Comparison of ENCODE assay signal across 8 cellular contexts in the genomic region with DNA sequence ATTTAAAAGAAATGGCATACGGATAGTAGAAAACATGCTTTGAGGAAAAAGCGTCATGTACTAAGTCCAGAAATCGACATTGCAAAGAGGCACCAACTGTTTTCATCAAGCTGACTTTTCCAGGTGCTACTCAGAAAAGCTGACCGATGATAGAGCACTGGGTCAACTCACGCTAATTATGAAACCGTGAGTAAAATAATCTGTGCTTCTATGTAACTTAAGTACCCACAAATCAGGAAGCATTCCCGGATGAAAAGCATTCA. TPM values are rescaled to one million over a fixed set of nuclear protein-coding genes. Genes with fewer than 3 reads are reported as not detected.
DNase-seq lines count a peak whose midpoint lies in the region; ATAC-seq and TF ChIP-seq lines count a peak whose summit lies in the region.

No MANE protein-coding gene starts in this region.

- H3K27me3 Mint-ChIP-seq in activated naive CD8-positive, alpha-beta T cell treated with anti-CD3 and anti-CD28 coated beads for 36 hours, result peaks cover 34% of the 10 kb centered on the region
- H3K27me3 Mint-ChIP-seq in immature natural killer cell (ENCODE audit: low read depth in 3 of 3), result peaks cover 0 to 14% (median 6%) of the 10 kb centered on the region in 3 donors

- peak overlapping the region; percentile 96 for H3K4me3 Mint-ChIP-seq in activated naive CD8-positive, alpha-beta T cell treated with anti-CD3 and anti-CD28 coated beads for 36 hours
- peak overlapping the region; percentile 88 to 99 (median 98) for H3K4me3 Mint-ChIP-seq in immature natural killer cell

- 0 to 1% methylated on average over 7 of the region's 7 CpGs for WGBS in testis, 2 donors

- no peaks in the 10 kb centered on the region for H3K9me3 Mint-ChIP-seq in activated naive CD8-positive, alpha-beta T cell treated with anti-CD3 and anti-CD28 coated beads for 36 hours
- H3K9me3 Mint-ChIP-seq in immature natural killer cell, result no peaks in the 10 kb centered on the region

- POLR2A ChIA-PET in A673 (lab: Charles Lee; ENCODE audit: low non-redundant PET), result interaction anchor here (0.6 kb wide), 1 partner anchor 759 kb away, joined by 5 read pairs; no protein-coding TSS in a partner anchor

- H3K9me3 ChIP-seq in A673 (ENCODE audit: low read depth, low read length, poor library complexity, severe bottlenecking) (no peaks in the 10 kb centered on the region), testis (no peaks in the 10 kb centered on the region)

- H3K4me1 ChIP-seq in A673 (ENCODE audit: insufficient read depth, low read length, poor library complexity, severe bottlenecking), result peaks cover 10% of the 10 kb centered on the region
- peaks cover 3% of the 10 kb centered on the region for H3K4me1 ChIP-seq in testis

- H3K4me1 Mint-ChIP-seq in activated naive CD8-positive, alpha-beta T cell treated with anti-CD3 and anti-CD28 coated beads for 36 hours, result peaks cover 26% of the 10 kb centered on the region
- peaks cover 22 to 35% of the 10 kb centered on the region in 2 donors for H3K4me1 Mint-ChIP-seq in immature natural killer cell

- ATAC-seq in GM18907 (IDR thresholded peaks at IDR 0.05; ENCODE audit: unreplicated experiment), result peak; percentile 43
- ATAC-seq in HG03108 (IDR thresholded peaks at IDR 0.05; ENCODE audit: unreplicated experiment), result peak; percentile 23

- H3K36me3 ChIP-seq in A673 (ENCODE audit: insufficient read depth, low read length, poor library complexity, severe bottlenecking) (peaks cover 8% of the 10 kb centered on the region), testis (ENCODE audit: low read depth, missing control alignments) (no peaks in the 10 kb centered on the region)

- peaks cover 23% of the 10 kb centered on the region for H3K36me3 Mint-ChIP-seq in activated naive CD8-positive, alpha-beta T cell treated with anti-CD3 and anti-CD28 coated beads for 36 hours
- peaks cover 1 to 2% (median 1%) of the 10 kb centered on the region in 3 donors for H3K36me3 Mint-ChIP-seq in immature natural killer cell

- H3K27ac ChIP-seq in A673 (ENCODE audit: low read depth, low read length, poor library complexity, severe bottlenecking) (peak overlapping the region; percentile 81), testis (peak overlapping the region; percentile 85 to 87)

- intact Hi-C loops in A673 (cut with micrococcal nuclease; ENCODE audit: unreplicated experiment) (loop anchor here (5.0 kb wide), 1 partner anchor 87 kb away; the partner anchor contains the start of gene NCKAP1), testis (cut with DNase I; ENCODE audit: low total_unique reads) (no loop called here)

- DNase-seq in A673 (ENCODE audit: low spot score) (no peak), immature natural killer cell (no peak), testis (no peak), AG08396 (ENCODE audit: low spot score) (no peak), NCI-H1930 (lab: John Stamatoyannopoulos, UW) (no peak)
- DNase-seq in activated naive CD8-positive, alpha-beta T cell treated with anti-CD3 and anti-CD28 coated beads for 36 hours, result no peak

- TF ChIP-seq POLR2A in testis (IDR thresholded peaks at IDR 0.05), result no peak

- H3K27me3 ChIP-seq in A673 (replicated peaks; ENCODE audit: insufficient read depth, low read depth, low read length, poor library complexity), result no peaks in the 10 kb centered on the region
- H3K27me3 ChIP-seq in testis, result no peaks in the 10 kb centered on the region

- H3K4me3 ChIP-seq in A673 (ENCODE audit: low read depth, low read length, poor library complexity, severe bottlenecking) (peak overlapping the region; percentile 74), testis (peak overlapping the region; percentile 83 to 88)

- CTCF ChIA-PET in A673 (lab: Charles Lee), result no interaction called here

- BruUV-seq in A673 (replicated peaks; lab: Mats Ljungman, UMichigan), result TSS peak; percentile 92

- H3K27ac Mint-ChIP-seq in activated naive CD8-positive, alpha-beta T cell treated with anti-CD3 and anti-CD28 coated beads for 36 hours, result peak overlapping the region; percentile 99
- H3K27ac Mint-ChIP-seq in immature natural killer cell, result peak overlapping the region; percentile 89 to 98 (median 95)

- no peak for TF ChIP-seq CTCF in A673 (conservative IDR thresholded peaks at IDR 0.05; ENCODE audit: low read depth, low read length)
- TF ChIP-seq CTCF in testis (IDR thresholded peaks at IDR 0.05), result no peak

RNA-seq across cellular contexts. Expression of gene NUP35, which starts 0.4 kb away (rescaled TPM):
- total RNA-seq in A673 (2021), result 55.3 and 62.0 TPM in 2 replicates
- total RNA-seq in activated naive CD8-positive, alpha-beta T cell treated with anti-CD3 and anti-CD28 coated beads for 36 hours, result 10 to 100 TPM; 37.4 to 38.7 TPM
- polyA plus RNA-seq in immature natural killer cell, result 1 to 10 TPM; 2.4 to 6.1 (median 5.0) TPM
- total RNA-seq in testis, result 10 to 100 TPM; 29.9 to 54.8 TPM
- 35.9 TPM for polyA plus RNA-seq in testis (ENCODE audit: insufficient read depth, low read depth, low replicate concordance)

RNA-seq across cellular contexts. Expression of gene DUSP19, which starts 45.3 kb away (rescaled TPM):
- total RNA-seq in A673 (2021) (5.2 and 6.4 TPM in 2 replicates), testis (1 to 10 TPM; 3.8 to 4.3 TPM)
- 1 to 10 TPM; 2.0 to 2.9 TPM for total RNA-seq in activated naive CD8-positive, alpha-beta T cell treated with anti-CD3 and anti-CD28 coated beads for 36 hours
- polyA plus RNA-seq in immature natural killer cell (1 to 10 TPM in 1 of 3 donors, under 1 TPM in 1, not detected in 1; 0.91 to 1.3 TPM), testis (ENCODE audit: insufficient read depth, low read depth, low replicate concordance) (4.5 TPM)
